In genomic region chr4:101347267-101347556, GRCh38 we compare ENCODE assay signal across 9 cellular contexts. TPM values are rescaled to one million over a fixed set of nuclear protein-coding genes. Genes with fewer than 3 reads are reported as not detected.
DNase-seq lines count a peak whose midpoint lies in the region; ATAC-seq, FAIRE-seq and TF ChIP-seq lines count a peak whose summit lies in the region.
"Had no signal": no experiment of that assay in that cellular context is flagged by ENCODE, and none has a peak within 500 bp of the region (broad histone marks: within the 10 kb centered on the region; RNA-seq: fewer than 3 reads in every experiment).

PPP3CA (minus strand) TSS chr4:101347526.

- no peak for TF ChIP-seq EP300 in ovary (IDR thresholded peaks at IDR 0.05)

- no peak within 1 kb of the TSS for H2AFZ ChIP-seq in HCT116 (ENCODE audit: low read depth, low read length, poor library complexity, severe bottlenecking)

- TF ChIP-seq RAD21 in HCT116 (IDR thresholded peaks at IDR 0.05; ENCODE audit: low read depth), result no peak

- peak within 1 kb of the TSS; percentile 82 for H3K9ac ChIP-seq in HCT116 (ENCODE audit: low read length)
- H3K9ac ChIP-seq in SK-N-MC (ENCODE audit: insufficient read length), result peak within 1 kb of the TSS; percentile 73

- H3K36me3 ChIP-seq in HCT116 (ENCODE audit: control insufficient read depth in 1 of 2, insufficient read depth in 2 of 2, low read length in 2 of 2), result no peaks in the 10 kb centered on the region; a peak in 1 of 4 replicates
- no peaks in the 10 kb centered on the region for H3K36me3 ChIP-seq in SK-N-MC (ENCODE audit: insufficient read depth, low read length)
- H3K36me3 ChIP-seq in ovary, result no peaks in the 10 kb centered on the region

- BruUV-seq in HCT116 (replicated peaks; lab: Mats Ljungman, UMichigan), result no TSS peak

- no peak for DNase-seq in GM12892 (ENCODE audit: insufficient read length)
- DNase-seq in HCT116 (ENCODE audit: low read depth, low spot score), result no peak
- DNase-seq in SK-N-MC (ENCODE audit: low read depth, low spot score), result no peak
- no peak for DNase-seq in fibroblast of the aortic adventitia (ENCODE audit: low read depth)
- no peak for DNase-seq in ovary
- DNase-seq in GOT3 (lab: John Stamatoyannopoulos, UW), result no peak
- DNase-seq in OCI-M1 (lab: John Stamatoyannopoulos, UW), result no peak
- no peak for DNase-seq in effector CD8-positive, alpha-beta T cell (lab: John Stamatoyannopoulos, UW)

- RAD21 ChIA-PET in HCT116 (lab: Charles Lee; ENCODE audit: low non-redundant PET in 1 of 2, low total read pairs in 2 of 2, uncharacterized antibody in 2 of 2, unreplicated experiment in 2 of 2), result interaction anchor here (0.6 to 0.7 kb wide), 4 partner anchors 71 to 837 kb away, joined by 3 to 7 read pairs (median 6); no protein-coding TSS in a partner anchor

- intact Hi-C loops in HCT116 (cut with micrococcal nuclease) (loop anchor here (5.0 to 10.0 kb wide), 4 partner anchors 110 to 385 kb away; no protein-coding TSS in a partner anchor), ovary (cut with DNase I) (loop anchor here in 2 of 4 donors (5.0 to 10.0 kb wide), 2 partner anchors 152 to 155 kb away; no protein-coding TSS in a partner anchor)

- peak within 1 kb of the TSS; percentile 94 for H3K4me2 ChIP-seq in HCT116 (ENCODE audit: low read length)

- H3K79me2 ChIP-seq in HCT116 (ENCODE audit: insufficient read depth, low read length), result peaks cover 62% of the 10 kb centered on the region

- H3K27me3 ChIP-seq in HCT116 (ENCODE audit: insufficient read depth, low read length) (no peaks in the 10 kb centered on the region), ovary (no peaks in the 10 kb centered on the region)

- CTCF ChIA-PET in HCT116 (lab: Charles Lee), result interaction anchor here (1.6 kb wide), 1 partner anchor 384 kb away, joined by 5 read pairs; no protein-coding TSS in a partner anchor

- TF ChIP-seq CTCF in HCT116 (IDR thresholded peaks at IDR 0.05 in 2 of 3, conservative IDR thresholded peaks at IDR 0.05 in 1 of 3; ENCODE audit: borderline replicate concordance in 1 of 3, insufficient read depth in 1 of 3, low read depth in 2 of 3, low read length in 2 of 3) (no peak), fibroblast of the aortic adventitia (IDR thresholded peaks at IDR 0.05; ENCODE audit: insufficient read depth, low read length) (no peak), ovary (IDR thresholded peaks at IDR 0.05) (no peak)

- H3K4me1 ChIP-seq in HCT116 (ENCODE audit: control insufficient read depth in 1 of 2, insufficient read depth in 2 of 2, low read length in 2 of 2), result peaks cover 25 to 39% of the 10 kb centered on the region in 2 experiments
- peaks cover 4% of the 10 kb centered on the region for H3K4me1 ChIP-seq in ovary (ENCODE audit: insufficient read depth)

- TF ChIP-seq POLR2A in GM12892 (IDR thresholded peaks at IDR 0.05; ENCODE audit: low read depth, low read length) (0 out of 2 replicates have a peak, but pooled peaks have one; percentile 5), HCT116 (IDR thresholded peaks at IDR 0.05; ENCODE audit: borderline replicate concordance, extremely low read depth, insufficient read depth, insufficient read length) (no peak), ovary (IDR thresholded peaks at IDR 0.05) (peak; percentile 6)

- no peak for FAIRE-seq in GM12892 (lab: Jason Lieb, UNC)
- FAIRE-seq: colon had no signal

- H3K9me3 ChIP-seq in HCT116 (ENCODE audit: control insufficient read depth in 1 of 2, insufficient read depth in 1 of 2, low read depth in 1 of 2, low read length in 2 of 2) (no peaks in the 10 kb centered on the region), SK-N-MC (ENCODE audit: low read depth, low read length) (no peaks in the 10 kb centered on the region), ovary (no peaks in the 10 kb centered on the region)

- no peaks in the 10 kb centered on the region for H3K9me2 ChIP-seq in HCT116 (ENCODE audit: insufficient read depth)

- no peak for ATAC-seq in HCT116

- POLR2A ChIA-PET in HCT116 (lab: Charles Lee), result interaction anchor here (0.7 to 1.4 kb wide), 9 partner anchors 13 to 445 kb away, joined by 3 to 4 read pairs (median 3); no protein-coding TSS in a partner anchor

- H3K27ac ChIP-seq in HCT116 (ENCODE audit: low read depth, low read length) (peak within 1 kb of the TSS; percentile 94), SK-N-MC (peak within 1 kb of the TSS; percentile 52; the same call in 1 of the 2 replicates), ovary (peak within 1 kb of the TSS; percentile 74 to 94)

- H3K4me3 ChIP-seq in HCT116 (replicated peaks in 1 of 2; ENCODE audit: low read depth in 1 of 2, low read length in 2 of 2), result peak within 1 kb of the TSS; percentile 76 to 84
- H3K4me3 ChIP-seq in SK-N-MC, result peak within 1 kb of the TSS; percentile 99
- H3K4me3 ChIP-seq in fibroblast of the aortic adventitia (ENCODE audit: low read depth, low read length), result peak within 1 kb of the TSS; percentile 73
- peak within 1 kb of the TSS; percentile 90 for H3K4me3 ChIP-seq in ovary

- peaks cover 7% of the 10 kb centered on the region for H4K20me1 ChIP-seq in HCT116 (ENCODE audit: insufficient read depth)

- WGBS in ovary, 3 donors, result 1 to 2% (median 2%) methylated on average over 34 to 41 of the region's 41 CpGs

TF ChIP-seq in HCT116, 20 proteins besides CTCF, POLR2A, EP300 and RAD21:
- TF ChIP-seq SRF (IDR thresholded peaks at IDR 0.05; ENCODE audit: low read depth) (no peak), EGR1 (IDR thresholded peaks at IDR 0.05; ENCODE audit: low read depth) (no peak)

RNA-seq across cellular contexts. Expression of gene PPP3CA, which starts in this region (rescaled TPM):
- 3.3 TPM for polyA plus RNA-seq in GM12892 (2012; ENCODE audit: missing spikeins)
- total RNA-seq in HCT116 (2021; ENCODE audit: unreplicated experiment) (133 TPM), fibroblast of the aortic adventitia (ENCODE audit: low replicate concordance) (39.0 and 64.4 TPM in 2 replicates), ovary (10 to 100 TPM; 30.5 to 47.9 (median 38.7) TPM)
- polyA plus RNA-seq in HCT116 (2012), result 34.1 and 53.4 TPM in 2 replicates
- polyA plus RNA-seq in ovary, result 10 to 100 TPM; 19.4 to 26.0 TPM
